Comparison of ENCODE assay signal across 23 cellular contexts in the genomic region with DNA sequence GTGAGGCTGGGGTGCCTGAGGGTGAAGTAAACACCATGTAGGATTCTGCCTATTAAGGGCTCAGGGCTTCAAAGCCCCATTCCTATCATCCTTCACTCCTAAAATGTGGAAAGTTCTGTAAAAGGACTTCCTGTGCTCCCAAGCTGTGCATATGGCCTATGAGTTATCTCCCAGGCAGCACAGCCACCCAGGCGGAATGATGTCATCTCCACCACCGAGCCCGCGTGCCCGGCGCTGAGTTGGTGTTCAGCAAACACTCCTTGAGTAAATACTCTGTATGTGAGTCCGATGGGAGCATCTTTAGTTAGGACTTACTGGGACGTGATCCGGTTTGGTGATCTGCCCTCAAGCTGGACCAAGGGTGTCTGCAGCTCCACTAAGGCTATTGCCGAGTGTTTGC.
DNase-seq lines count a peak whose midpoint lies in the region; ATAC-seq and TF ChIP-seq lines count a peak whose summit lies in the region.
"Had no signal": no experiment of that assay in that cellular context is flagged by ENCODE, and none has a peak within 500 bp of the region (broad histone marks: within the 10 kb centered on the region; RNA-seq: fewer than 3 reads in every experiment).

No MANE protein-coding gene starts in this region.

- H3K4me3 Mint-ChIP-seq in CD4-positive, alpha-beta memory T cell: no peak overlapping the region
- H3K4me3 Mint-ChIP-seq: dendritic cell treated with granulocyte-macrophage colony-stimulating factor and Interleukin-4, amounts not matched to agents 40 ng/mL and 50 ng/mL, for 4 days; natural killer cell; stimulated activated naive CD8-positive, alpha-beta T cell treated with anti-CD3 and anti-CD28 coated beads, Interleukin-15, Interleukin-2, amounts not matched to agents 100 ng/mL and 50 ng/mL, for 24 hours; type B pancreatic cell had no signal

- H3K27me3 ChIP-seq in breast epithelium: no peaks in the 10 kb centered on the region
- H3K27me3 ChIP-seq in prostate gland (replicated peaks; ENCODE audit: insufficient read depth): no peaks in the 10 kb centered on the region
- no peaks in the 10 kb centered on the region for H3K27me3 ChIP-seq in CD4-positive, alpha-beta memory T cell (ENCODE audit: insufficient read depth, low read length)
- H3K27me3 ChIP-seq: cardiac muscle cell, pancreas had no signal

- POLR2A ChIA-PET in CD4-positive, alpha-beta memory T cell (lab: Charles Lee; ENCODE audit: partially characterized antibody): no interaction called here

- H3K27ac Mint-ChIP-seq in CD4-positive, alpha-beta memory T cell: no peak overlapping the region
- H3K27ac Mint-ChIP-seq: dendritic cell treated with granulocyte-macrophage colony-stimulating factor and Interleukin-4, amounts not matched to agents 40 ng/mL and 50 ng/mL, for 4 days; natural killer cell; stimulated activated naive CD8-positive, alpha-beta T cell treated with anti-CD3 and anti-CD28 coated beads, Interleukin-15, Interleukin-2, amounts not matched to agents 100 ng/mL and 50 ng/mL, for 24 hours; type B pancreatic cell had no signal

- no peak for ATAC-seq in HG03354 (IDR thresholded peaks at IDR 0.05; ENCODE audit: poor library complexity, severe bottlenecking, unreplicated experiment)
- ATAC-seq: natural killer cell, pancreas had no signal

- CTCF ChIA-PET in CD4-positive, alpha-beta memory T cell (lab: Charles Lee; ENCODE audit: partially characterized antibody): no interaction called here

- no peak for TF ChIP-seq POLR2A in breast epithelium (IDR thresholded peaks at IDR 0.05)
- no peak for TF ChIP-seq POLR2A in prostate gland (IDR thresholded peaks at IDR 0.05)

- H3K4me3 ChIP-seq in breast epithelium: no peak overlapping the region
- H3K4me3 ChIP-seq in prostate gland: no peak overlapping the region
- no peak overlapping the region for H3K4me3 ChIP-seq in CD4-positive, alpha-beta memory T cell (ENCODE audit: low read length in 2 of 2)
- H3K4me3 ChIP-seq: cardiac muscle cell, pancreas had no signal

- no peaks in the 10 kb centered on the region for H3K36me3 Mint-ChIP-seq in CD4-positive, alpha-beta memory T cell
- H3K36me3 Mint-ChIP-seq: natural killer cell, type B pancreatic cell had no signal

- peak; percentile 36 for DNase-seq in DMS153 (lab: John Stamatoyannopoulos, UW)
- DNase-seq in DMS153 treated with DMSO at 0.1 percent for 48 hours (lab: John Stamatoyannopoulos, UW; ENCODE audit: unreplicated experiment): no peak
- peak; percentile 36 for DNase-seq in M059J (ENCODE audit: low read depth)
- DNase-seq in breast epithelium (ENCODE audit: low spot score in 2 of 2): peak; percentile 24 to 68
- peak; percentile 33 for DNase-seq in prostate gland (ENCODE audit: low spot score)
- DNase-seq in activated effector memory CD4-positive, alpha-beta T cell treated with Interleukin-2 at 50 U/mL for 16 hours: no peak
- no peak for DNase-seq in CD4-positive, alpha-beta memory T cell
- DNase-seq: 8988T; activated CD8-positive, alpha-beta memory T cell treated with anti-CD3 and anti-CD28 coated beads, Interleukin-2, amount 50 U/mL, for 48 hours; activated gamma-delta T cell; C1 segment of cervical spinal cord; Karpas-422; kidney glomerular epithelial cell; natural killer cell; NCI-H1417; pancreas; stimulated activated CD4-positive, alpha-beta T cell treated with anti-CD3 and anti-CD28 coated beads, Interleukin-1b, Interleukin-23, amount 100 ng/mL, for 48 hours had no signal

- no peaks in the 10 kb centered on the region for H3K4me1 Mint-ChIP-seq in CD4-positive, alpha-beta memory T cell
- H3K4me1 Mint-ChIP-seq: natural killer cell had no signal

- intact Hi-C loops in breast epithelium (cut with DNase I; ENCODE audit: low total_unique reads): no loop called here
- intact Hi-C loops in prostate gland (cut with DNase I): no loop called here
- intact Hi-C loops in CD4-positive, alpha-beta memory T cell (cut with micrococcal nuclease): no loop called here

- 46% methylated on average over 10 of the region's 10 CpGs for WGBS in prostate gland

- H3K4me1 ChIP-seq in breast epithelium (no peaks in the 10 kb centered on the region), prostate gland (replicated peaks) (no peaks in the 10 kb centered on the region)
- no peaks in the 10 kb centered on the region for H3K4me1 ChIP-seq in CD4-positive, alpha-beta memory T cell (ENCODE audit: insufficient read depth, low read length)
- H3K4me1 ChIP-seq: pancreas had no signal

- peaks cover 2 to 3% of the 10 kb centered on the region in 2 donors for H3K27me3 Mint-ChIP-seq in CD4-positive, alpha-beta memory T cell
- H3K27me3 Mint-ChIP-seq: type B pancreatic cell had no signal

- peaks cover 0 to 4% (median 0%) of the 10 kb centered on the region in 8 donors for H3K9me3 Mint-ChIP-seq in CD4-positive, alpha-beta memory T cell
- H3K9me3 Mint-ChIP-seq: dendritic cell treated with granulocyte-macrophage colony-stimulating factor and Interleukin-4, amounts not matched to agents 40 ng/mL and 50 ng/mL, for 4 days; natural killer cell; stimulated activated naive CD8-positive, alpha-beta T cell treated with anti-CD3 and anti-CD28 coated beads, Interleukin-15, Interleukin-2, amounts not matched to agents 100 ng/mL and 50 ng/mL, for 24 hours; type B pancreatic cell had no signal

- H3K9me3 ChIP-seq in breast epithelium (no peaks in the 10 kb centered on the region), prostate gland (no peaks in the 10 kb centered on the region)
- no peaks in the 10 kb centered on the region for H3K9me3 ChIP-seq in CD4-positive, alpha-beta memory T cell (ENCODE audit: control insufficient read depth in 1 of 2, low read length in 2 of 2)
- H3K9me3 ChIP-seq: pancreas had no signal

- TF ChIP-seq CTCF in breast epithelium (IDR thresholded peaks at IDR 0.05): no peak
- no peak for TF ChIP-seq CTCF in prostate gland (IDR thresholded peaks at IDR 0.05)

- no peaks in the 10 kb centered on the region for H3K36me3 ChIP-seq in breast epithelium
- no peaks in the 10 kb centered on the region for H3K36me3 ChIP-seq in prostate gland
- H3K36me3 ChIP-seq in CD4-positive, alpha-beta memory T cell (ENCODE audit: insufficient read depth, low read length): no peaks in the 10 kb centered on the region
- H3K36me3 ChIP-seq: cardiac muscle cell, pancreas had no signal

- H3K27ac ChIP-seq in breast epithelium (no peak overlapping the region), prostate gland (no peak overlapping the region)
- H3K27ac ChIP-seq in CD4-positive, alpha-beta memory T cell (ENCODE audit: low read depth, low read length): no peak overlapping the region
- H3K27ac ChIP-seq: cardiac muscle cell, pancreas, RWPE1 had no signal

Comparison
In these comparisons a context has a peak if more than half of its experiments do, and no peak if none do; other contexts are left out.
1. DNase-seq: peak in DMS153 (single experiment), M059J (single experiment), breast epithelium (2 of 2) and prostate gland (single experiment); none in DMS153 treated with DMSO at 0.1 percent for 48 hours (single experiment), activated effector memory CD4-positive, alpha-beta T cell treated with Interleukin-2 at 50 U/mL for 16 hours (single experiment) and CD4-positive, alpha-beta memory T cell (0 of 5).